1 cellular context compared by ENCODE assay signal in the genomic region with DNA sequence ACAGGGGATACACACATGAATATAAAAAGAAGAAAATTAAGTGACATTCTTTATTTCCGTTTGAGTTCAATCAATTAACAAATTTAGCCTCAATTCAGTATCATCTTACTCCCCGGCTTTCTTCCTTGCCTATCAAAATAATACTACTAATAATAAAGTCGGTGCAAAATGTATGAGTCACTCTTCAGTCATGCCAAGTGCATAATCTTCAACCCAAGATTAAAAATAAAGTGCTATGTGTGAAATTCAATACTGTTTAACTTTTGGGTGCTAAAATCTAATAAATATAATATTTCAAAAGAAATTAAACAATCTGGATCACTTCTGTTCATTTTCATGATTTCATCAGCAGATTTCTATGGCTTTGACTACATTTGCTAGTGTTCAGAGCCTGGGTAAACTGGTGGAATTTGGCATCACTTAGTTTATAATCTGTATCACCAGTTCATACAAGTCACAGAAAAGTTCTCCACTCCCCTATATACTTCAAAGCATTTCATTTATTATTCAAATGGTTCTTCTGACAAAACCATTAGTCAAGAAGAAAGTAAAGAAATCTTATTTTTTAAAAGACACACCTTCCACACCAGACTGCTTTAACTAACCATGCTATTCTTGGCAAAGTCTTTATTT.
TF ChIP-seq lines count a peak whose summit lies in the region.

No MANE protein-coding gene starts in this region.

TF ChIP-seq in HEK293, 187 proteins besides CTCF, POLR2A, EP300 and RAD21 (continued from another document):
- TF ChIP-seq, protein P1, sequence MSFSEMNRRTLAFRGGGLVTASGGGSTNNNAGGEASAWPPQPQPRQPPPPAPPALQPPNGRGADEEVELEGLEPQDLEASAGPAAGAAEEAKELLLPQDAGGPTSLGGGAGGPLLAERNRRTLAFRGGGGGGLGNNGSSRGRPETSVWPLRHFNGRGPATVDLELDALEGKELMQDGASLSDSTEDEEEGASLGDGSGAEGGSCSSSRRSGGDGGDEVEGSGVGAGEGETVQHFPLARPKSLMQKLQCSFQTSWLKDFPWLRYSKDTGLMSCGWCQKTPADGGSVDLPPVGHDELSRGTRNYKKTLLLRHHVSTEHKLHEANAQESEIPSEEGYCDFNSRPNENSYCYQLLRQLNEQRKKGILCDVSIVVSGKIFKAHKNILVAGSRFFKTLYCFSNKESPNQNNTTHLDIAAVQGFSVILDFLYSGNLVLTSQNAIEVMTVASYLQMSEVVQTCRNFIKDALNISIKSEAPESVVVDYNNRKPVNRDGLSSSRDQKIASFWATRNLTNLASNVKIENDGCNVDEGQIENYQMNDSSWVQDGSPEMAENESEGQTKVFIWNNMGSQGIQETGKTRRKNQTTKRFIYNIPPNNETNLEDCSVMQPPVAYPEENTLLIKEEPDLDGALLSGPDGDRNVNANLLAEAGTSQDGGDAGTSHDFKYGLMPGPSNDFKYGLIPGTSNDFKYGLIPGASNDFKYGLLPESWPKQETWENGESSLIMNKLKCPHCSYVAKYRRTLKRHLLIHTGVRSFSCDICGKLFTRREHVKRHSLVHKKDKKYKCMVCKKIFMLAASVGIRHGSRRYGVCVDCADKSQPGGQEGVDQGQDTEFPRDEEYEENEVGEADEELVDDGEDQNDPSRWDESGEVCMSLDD (tag by site-specific recombination; IDR thresholded peaks at IDR 0.05), result no peak
- TF ChIP-seq ZNF366 (tag by site-specific recombination; conservative IDR thresholded peaks at IDR 0.05), result 0 out of 2 replicates have a peak, but pooled peaks have one; percentile 23
- TF ChIP-seq, protein P2, sequence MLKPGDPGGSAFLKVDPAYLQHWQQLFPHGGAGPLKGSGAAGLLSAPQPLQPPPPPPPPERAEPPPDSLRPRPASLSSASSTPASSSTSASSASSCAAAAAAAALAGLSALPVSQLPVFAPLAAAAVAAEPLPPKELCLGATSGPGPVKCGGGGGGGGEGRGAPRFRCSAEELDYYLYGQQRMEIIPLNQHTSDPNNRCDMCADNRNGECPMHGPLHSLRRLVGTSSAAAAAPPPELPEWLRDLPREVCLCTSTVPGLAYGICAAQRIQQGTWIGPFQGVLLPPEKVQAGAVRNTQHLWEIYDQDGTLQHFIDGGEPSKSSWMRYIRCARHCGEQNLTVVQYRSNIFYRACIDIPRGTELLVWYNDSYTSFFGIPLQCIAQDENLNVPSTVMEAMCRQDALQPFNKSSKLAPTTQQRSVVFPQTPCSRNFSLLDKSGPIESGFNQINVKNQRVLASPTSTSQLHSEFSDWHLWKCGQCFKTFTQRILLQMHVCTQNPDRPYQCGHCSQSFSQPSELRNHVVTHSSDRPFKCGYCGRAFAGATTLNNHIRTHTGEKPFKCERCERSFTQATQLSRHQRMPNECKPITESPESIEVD (tag by site-specific recombination; IDR thresholded peaks at IDR 0.05), result 0 out of 2 replicates have a peak, but pooled peaks have one; percentile 23
- TF ChIP-seq ZFP41 (tag by site-specific recombination; IDR thresholded peaks at IDR 0.05; ENCODE audit: borderline replicate concordance), result no peak
- no peak for TF ChIP-seq ZNF174 (tag by site-specific recombination; IDR thresholded peaks at IDR 0.05)
- no peak for TF ChIP-seq BCL6B (tag by site-specific recombination; IDR thresholded peaks at IDR 0.05)
TF ChIP-seq in HEK293: peak in this region for 2.
